15 cellular contexts compared by ENCODE assay signal in the genomic region with DNA sequence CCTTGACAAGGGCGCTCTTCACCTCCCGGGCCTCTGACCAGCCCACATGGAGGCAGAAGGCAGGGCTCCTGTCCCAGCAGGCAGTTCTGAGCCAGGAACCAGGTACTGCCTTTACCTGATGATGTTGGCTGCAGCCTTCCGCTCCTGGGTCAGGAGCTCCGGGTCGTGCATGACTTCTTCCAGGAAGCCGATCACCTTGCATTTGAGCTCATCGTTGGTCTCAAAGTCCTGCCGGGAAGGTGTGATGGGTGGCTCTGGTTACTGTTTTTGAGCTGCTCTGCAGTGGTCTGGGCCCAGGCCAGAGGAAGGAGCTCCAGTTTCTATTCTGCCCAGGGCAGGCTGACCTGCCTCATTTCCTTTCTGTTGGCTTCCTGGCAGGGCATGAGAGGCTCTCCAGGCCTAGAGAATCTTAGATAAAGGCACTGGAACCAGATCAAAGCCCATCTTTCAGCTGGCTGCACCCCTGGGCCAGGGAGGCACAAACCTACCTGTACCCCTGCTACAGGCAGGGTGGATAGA. TPM values are rescaled to one million over a fixed set of nuclear protein-coding genes. Genes with fewer than 3 reads are reported as not detected.
DNase-seq lines count a peak whose midpoint lies in the region; ATAC-seq and TF ChIP-seq lines count a peak whose summit lies in the region.
"Had no signal": no experiment of that assay in that cellular context is flagged by ENCODE, and none has a peak within 500 bp of the region (broad histone marks: within the 10 kb centered on the region; RNA-seq: fewer than 3 reads in every experiment).

No MANE protein-coding gene starts in this region.

- H4K91ac ChIP-seq in H9 (ENCODE audit: insufficient read length, low read depth, low read length) (no peak overlapping the region), trophoblast cell (ENCODE audit: low read depth, low read length) (peak overlapping the region; percentile 58)

- H3K9me3 ChIP-seq in H9 (ENCODE audit: control insufficient read depth, low read depth, low read length) (no peaks in the 10 kb centered on the region), RWPE2 (ENCODE audit: severe bottlenecking) (no peaks in the 10 kb centered on the region), trophoblast cell (ENCODE audit: insufficient read depth, low read depth, low read length) (peaks cover 9% of the 10 kb centered on the region)

- H3K27me3 Mint-ChIP-seq in H9 (ENCODE audit: low read depth): peaks cover 20% of the 10 kb centered on the region

- H3K4me1 ChIP-seq in H9 (ENCODE audit: insufficient read depth, low read length): no peaks in the 10 kb centered on the region; the same call in 1 of the 2 replicates
- H3K4me1 ChIP-seq in RWPE2 (ENCODE audit: insufficient read depth, poor library complexity, severe bottlenecking): peaks cover 8% of the 10 kb centered on the region
- peaks cover 21 to 26% of the 10 kb centered on the region in 2 experiments for H3K4me1 ChIP-seq in trophoblast cell (ENCODE audit: control insufficient read depth in 1 of 2, insufficient read depth in 2 of 2, low read length in 2 of 2)

- H3K79me1 ChIP-seq in H9 (ENCODE audit: insufficient read depth, low read depth, low read length, poor library complexity, severe bottlenecking) (no peaks in the 10 kb centered on the region), trophoblast cell (ENCODE audit: low read length) (peaks cover 16% of the 10 kb centered on the region)

- no peak overlapping the region for H3K56ac ChIP-seq in H9 (ENCODE audit: insufficient read length, low read depth, low read length)

- H2BK20ac ChIP-seq in H9 (ENCODE audit: low read depth, low read length, poor library complexity, severe bottlenecking): no peak overlapping the region

- ATAC-seq in RWPE2 (ENCODE audit: low read depth): no peak; the same call in 2 of the 3 replicates
- ATAC-seq in HG03442 (IDR thresholded peaks at IDR 0.05; ENCODE audit: unreplicated experiment): no peak
- ATAC-seq: HCT116, K562, Panc1 had no signal

- H2BK12ac ChIP-seq in H9 (ENCODE audit: insufficient read length, low read depth, low read length): no peak overlapping the region
- peak overlapping the region; percentile 9 for H2BK12ac ChIP-seq in trophoblast cell (ENCODE audit: low read length)

- H3K14ac ChIP-seq in H9 (ENCODE audit: insufficient read depth, low read length) (peak overlapping the region; percentile 58; the same call in 1 of the 2 replicates), trophoblast cell (ENCODE audit: low read length) (peak overlapping the region; percentile 46)

- no peak overlapping the region for H2AFZ ChIP-seq in H9 (ENCODE audit: low read length)
- H2AFZ ChIP-seq in trophoblast cell (ENCODE audit: insufficient read depth, low read length, poor library complexity): no peak overlapping the region

- H2BK5ac ChIP-seq in H9 (ENCODE audit: insufficient read length, low read length) (no peak overlapping the region), trophoblast cell (ENCODE audit: low read depth, low read length, poor library complexity) (no peak overlapping the region)

- H3K9ac ChIP-seq in H9 (ENCODE audit: extremely low read depth, insufficient read length, low read length) (no peak overlapping the region), trophoblast cell (ENCODE audit: low read length) (no peak overlapping the region)

- no peak overlapping the region for H4K12ac ChIP-seq in trophoblast cell (ENCODE audit: low read depth, low read length)

- H3K4ac ChIP-seq in H9 (ENCODE audit: low read depth, low read length): no peak overlapping the region
- no peak overlapping the region for H3K4ac ChIP-seq in trophoblast cell (ENCODE audit: low read depth, low read length)

- H3K27me3 ChIP-seq in H9 (ENCODE audit: insufficient read depth, low read length): peaks cover 2% of the 10 kb centered on the region; the same call in 1 of the 2 replicates
- H3K27me3 ChIP-seq in RWPE2 (ENCODE audit: insufficient read depth, poor library complexity, severe bottlenecking): no peaks in the 10 kb centered on the region
- no peaks in the 10 kb centered on the region for H3K27me3 ChIP-seq in trophoblast cell (ENCODE audit: insufficient read depth, low read length)

- H3K4me2 ChIP-seq in H9 (ENCODE audit: insufficient read depth, insufficient read length, low read length) (no peak overlapping the region), trophoblast cell (ENCODE audit: low read length) (no peak overlapping the region)

- no peaks in the 10 kb centered on the region; a peak in 1 of 7 replicates for H3K36me3 Mint-ChIP-seq in H9 (ENCODE audit: insufficient read depth in 1 of 3, low read depth in 3 of 3)

- H3K23me2 ChIP-seq in H9 (ENCODE audit: insufficient read length, low read depth, low read length, poor library complexity, severe bottlenecking): no peaks in the 10 kb centered on the region

- WGBS in H9 (ENCODE audit: extremely low coverage, insufficient read length, low lambda C conversion rate): no CpG with 5 or more reads among the region's 8 CpGs
- no CpG with 5 or more reads among the region's 8 CpGs for WGBS in trophoblast cell (ENCODE audit: extremely low coverage, insufficient coverage, insufficient read length)

- H3K36me3 ChIP-seq in RWPE2 (ENCODE audit: low read depth): no peaks in the 10 kb centered on the region
- peaks cover 0 to 3% of the 10 kb centered on the region in 2 experiments for H3K36me3 ChIP-seq in trophoblast cell (ENCODE audit: control insufficient read depth in 1 of 2, insufficient read depth in 2 of 2, low read length in 2 of 2)

- no peak overlapping the region for H2BK15ac ChIP-seq in H9 (ENCODE audit: low read depth, low read length)

- H4K5ac ChIP-seq in H9 (ENCODE audit: insufficient read length, low read depth, low read length): no peak overlapping the region

- no peak overlapping the region for H3K4me3 ChIP-seq in RWPE2 (ENCODE audit: severe bottlenecking)
- no peak overlapping the region for H3K4me3 ChIP-seq in trophoblast cell (ENCODE audit: low read depth, low read length)
- H3K4me3 ChIP-seq: K562 had no signal

- H2BK120ac ChIP-seq in H9 (ENCODE audit: low read depth, low read length, poor library complexity, severe bottlenecking): no peak overlapping the region
- no peak overlapping the region for H2BK120ac ChIP-seq in trophoblast cell (ENCODE audit: insufficient read depth, low read length, poor library complexity)

- H3K4me1 Mint-ChIP-seq in H9: peaks cover 35 to 44% of the 10 kb centered on the region in 2 experiments

- H3K9me3 Mint-ChIP-seq in H9: no peaks in the 10 kb centered on the region; a peak in 1 of 5 replicates

- H3K23ac ChIP-seq in H9 (ENCODE audit: insufficient read length, low read depth, low read length): no peak overlapping the region
- no peak overlapping the region for H3K23ac ChIP-seq in trophoblast cell (ENCODE audit: low read length)

- no peak for TF ChIP-seq CTCF in H9 (conservative IDR thresholded peaks at IDR 0.05)
- no peak for TF ChIP-seq CTCF in RWPE2 (IDR thresholded peaks at IDR 0.05; ENCODE audit: poor library complexity, severe bottlenecking)

- H3K27ac Mint-ChIP-seq in H9: no peak overlapping the region

- H3K18ac ChIP-seq in H9 (ENCODE audit: insufficient read length, low read depth, low read length): no peak overlapping the region
- peak overlapping the region; percentile 48 for H3K18ac ChIP-seq in trophoblast cell (ENCODE audit: low read length)

- H2AK5ac ChIP-seq in H9 (ENCODE audit: insufficient read length, low read length) (no peak overlapping the region), trophoblast cell (ENCODE audit: low read length) (no peak overlapping the region)

- no peak overlapping the region for H3K4me3 Mint-ChIP-seq in H9

- H4K8ac ChIP-seq in H9 (replicated peaks; ENCODE audit: insufficient read length, low read depth, low read length) (no peak overlapping the region), trophoblast cell (ENCODE audit: low read depth, low read length) (peak overlapping the region; percentile 5)

- no peaks in the 10 kb centered on the region for H4K20me1 ChIP-seq in H9 (ENCODE audit: control insufficient read depth, insufficient read depth, insufficient read length)

- H3K27ac ChIP-seq in H9 (ENCODE audit: insufficient read length, low read depth, low read length) (no peak overlapping the region), RWPE2 (ENCODE audit: poor library complexity, severe bottlenecking) (peak overlapping the region; percentile 47), trophoblast cell (ENCODE audit: low read depth, low read length) (no peak overlapping the region)
- H3K27ac ChIP-seq: C4-2B had no signal

- no peaks in the 10 kb centered on the region for H3K79me2 ChIP-seq in H9 (ENCODE audit: insufficient read depth, low read length)
- H3K79me2 ChIP-seq in trophoblast cell (ENCODE audit: control insufficient read depth, insufficient read depth, low read length, poor library complexity): no peaks in the 10 kb centered on the region

- no peak overlapping the region for H3T11ph ChIP-seq in H9 (ENCODE audit: low read length)

- DNase-seq in H9: no peak
- no peak for DNase-seq in RWPE2 (ENCODE audit: low spot score)
- peak; percentile 61 for DNase-seq in kidney tubule cell (ENCODE audit: low spot score)
- no peak for DNase-seq in trophoblast cell
- DNase-seq in SHP77 (lab: John Stamatoyannopoulos, UW): no peak
- no peak for DNase-seq in NCI-H526 (lab: John Stamatoyannopoulos, UW)
- DNase-seq: NCI-H1436, NCI-H2029, NCI-H524, SIG-M5 had no signal

RNA-seq across cellular contexts. Expression of a gene that starts 53.2 kb away (rescaled TPM):
- total RNA-seq in H9 (2021): 15.5 and 16.8 TPM in 2 replicates
- polyA plus RNA-seq in trophoblast cell (2013): 73.2 and 80.7 TPM in 2 replicates
